ENCODE assay signal across 13 cellular contexts in the genomic region with DNA sequence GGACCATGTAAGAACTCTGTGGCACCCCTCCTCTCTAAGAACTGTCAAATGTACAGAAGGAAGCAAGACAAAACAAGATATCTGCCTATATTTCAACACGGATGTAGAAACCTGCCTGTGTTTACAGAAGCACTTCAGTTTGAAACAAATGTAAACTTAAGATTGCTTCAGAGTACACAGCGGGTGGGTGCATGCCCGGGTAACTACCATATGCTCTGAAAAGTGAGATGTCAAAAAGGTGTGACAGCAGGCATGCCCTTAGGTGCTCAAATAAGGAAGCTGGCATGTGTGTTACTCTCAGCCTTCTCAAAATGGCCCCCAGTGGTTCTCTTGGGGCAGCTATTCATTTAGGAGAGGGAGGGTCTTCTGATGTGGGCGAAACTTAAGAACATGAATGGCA. TPM values are rescaled to one million over a fixed set of nuclear protein-coding genes. Genes with fewer than 3 reads are reported as not detected.
DNase-seq lines count a peak whose midpoint lies in the region; ATAC-seq and TF ChIP-seq lines count a peak whose summit lies in the region.
"Had no signal": no experiment of that assay in that cellular context is flagged by ENCODE, and none has a peak within 500 bp of the region (broad histone marks: within the 10 kb centered on the region; RNA-seq: fewer than 3 reads in every experiment).

No MANE protein-coding gene starts in this region.

- no peak for TF ChIP-seq CTCF in RWPE1 (conservative IDR thresholded peaks at IDR 0.05; ENCODE audit: low read depth)
- TF ChIP-seq CTCF in right lobe of liver (IDR thresholded peaks at IDR 0.05), result no peak
- TF ChIP-seq CTCF in adrenal gland (IDR thresholded peaks at IDR 0.05), result no peak

- H3K9me3 ChIP-seq in right lobe of liver (no peaks in the 10 kb centered on the region), adrenal gland (replicated peaks in 1 of 3) (no peaks in the 10 kb centered on the region)

- DNase-seq in DMS53 (lab: John Stamatoyannopoulos, UW) (peak; percentile 68), RWPE1 (ENCODE audit: low spot score) (no peak), right lobe of liver (peak in 2 of 3 donors; percentile 59 to 73), adrenal gland (no peak)
- DNase-seq: activated effector memory CD4-positive, alpha-beta T cell treated with Interleukin-2 at 50 U/mL for 16 hours; effector CD4-positive, alpha-beta T cell; GDM1; Kasumi-1; naive thymus-derived CD8-positive, alpha-beta T cell; NCI-H1694 treated with DMSO at 0.1 percent for 48 hours had no signal

- H3K27ac ChIP-seq in RWPE1 (peak overlapping the region; percentile 61), right lobe of liver (peak overlapping the region; percentile 36 to 96 (median 64)), adrenal gland (no peak overlapping the region)

- ATAC-seq in right lobe of liver (peak; percentile 53 to 69 (median 62)), HG03442 (IDR thresholded peaks at IDR 0.05; ENCODE audit: unreplicated experiment) (no peak)
- ATAC-seq: activated CD4-positive, CD25-positive, alpha-beta regulatory T cell treated with anti-CD3 and anti-CD28 coated beads, Interleukin-2, amount 50 U/mL, for 24 hours; naive thymus-derived CD8-positive, alpha-beta T cell had no signal

- POLR2A ChIA-PET in RWPE1 (lab: Yijun Ruan, JAX; ENCODE audit: low non-redundant PET), result no interaction called here

- intact Hi-C loops in right lobe of liver (cut with DNase I), result no loop called here
- intact Hi-C loops in adrenal gland (cut with DNase I), result no loop called here

- TF ChIP-seq POLR2A in right lobe of liver (IDR thresholded peaks at IDR 0.05), result no peak
- no peak for TF ChIP-seq POLR2A in adrenal gland (IDR thresholded peaks at IDR 0.05)

- CTCF ChIA-PET in RWPE1 (lab: Yijun Ruan, JAX), result interaction anchor here (1.1 kb wide), 1 partner anchor 66 kb away, joined by 3 read pairs; no protein-coding TSS in a partner anchor

- WGBS in right lobe of liver (ENCODE audit: insufficient coverage, low coverage, low lambda C conversion rate, missing lambda C conversion rate), result 47% methylated on average over 4 of the region's 4 CpGs
- 83 to 90% (median 88%) methylated on average over 4 of the region's 4 CpGs for WGBS in adrenal gland, 4 donors

- H3K27me3 ChIP-seq in right lobe of liver (no peaks in the 10 kb centered on the region), adrenal gland (no peaks in the 10 kb centered on the region)

- peaks cover 2 to 56% (median 32%) of the 10 kb centered on the region in 4 donors for H3K4me1 ChIP-seq in right lobe of liver
- peaks cover 13 to 21% of the 10 kb centered on the region in 2 donors for H3K4me1 ChIP-seq in adrenal gland (replicated peaks in 1 of 2)

- H3K4me3 ChIP-seq in right lobe of liver (peak overlapping the region in 1 of 3 donors; percentile 4), adrenal gland (no peak overlapping the region)

- H3K36me3 ChIP-seq in right lobe of liver (peaks cover 4 to 53% (median 26%) of the 10 kb centered on the region in 4 donors), adrenal gland (replicated peaks in 1 of 2) (peaks cover 0 to 83% of the 10 kb centered on the region in 2 donors)

RNA-seq across cellular contexts. Expression of a gene that starts 5.2 kb away (rescaled TPM):
- 100 to 1,000 TPM in 2 of 6 experiments, 10 to 100 TPM in 4; 53.3 to 173 (median 64.1) TPM for total RNA-seq in right lobe of liver
- 100 to 1,000 TPM in 4 of 8 donors, 10 to 100 TPM in 4; 64.6 to 127 (median 92.4) TPM for total RNA-seq in adrenal gland
- polyA plus RNA-seq in adrenal gland, result 10 to 100 TPM; 39.8 to 59.7 (median 58.2) TPM

RNA-seq across cellular contexts. Expression of a gene that starts 14.3 kb away (rescaled TPM):
- total RNA-seq in right lobe of liver (10 to 100 TPM; 61.5 to 82.9 (median 67.3) TPM), adrenal gland (10 to 100 TPM; 23.7 to 76.3 (median 47.2) TPM)
- 100 to 1,000 TPM in 1 of 3 donors, 10 to 100 TPM in 2; 15.4 to 246 (median 75.8) TPM for polyA plus RNA-seq in adrenal gland

RNA-seq across cellular contexts. Expression of a gene that starts 26.5 kb away (rescaled TPM):
- total RNA-seq in right lobe of liver, result 10 to 100 TPM; 15.2 to 21.3 (median 16.8) TPM
- total RNA-seq in adrenal gland, result 10 to 100 TPM; 38.8 to 83.0 (median 55.5) TPM
- 10 to 100 TPM; 33.4 to 48.9 (median 45.9) TPM for polyA plus RNA-seq in adrenal gland

RNA-seq across cellular contexts. Expression of a gene that starts 28.7 kb away (rescaled TPM):
- total RNA-seq in right lobe of liver, result 10 to 100 TPM; 13.1 to 24.2 (median 13.8) TPM
- 100 to 1,000 TPM in 1 of 8 donors, 10 to 100 TPM in 7; 35.8 to 121 (median 58.5) TPM for total RNA-seq in adrenal gland
- 100 to 1,000 TPM in 1 of 3 donors, 10 to 100 TPM in 2; 48.3 to 128 (median 54.9) TPM for polyA plus RNA-seq in adrenal gland

RNA-seq across cellular contexts. Expression of a gene that starts 57.2 kb away (rescaled TPM):
- total RNA-seq in right lobe of liver, result 10 to 100 TPM in 5 of 6 experiments, 1 to 10 TPM in 1; 9.6 to 31.1 (median 25.0) TPM
- total RNA-seq in adrenal gland, result 100 to 1,000 TPM in 6 of 8 donors, 10 to 100 TPM in 2; 96.3 to 211 (median 110) TPM
- polyA plus RNA-seq in adrenal gland, result 10 to 100 TPM; 49.4 to 78.9 (median 73.7) TPM
- polyA plus RNA-seq: CD14-positive monocyte had no signal

Comparison
In these comparisons a context has a peak if more than half of its experiments do, and no peak if none do; other contexts are left out.
1. DNase-seq: peak in DMS53 (single experiment) and right lobe of liver (2 of 3); none in RWPE1 (single experiment) and adrenal gland (0 of 7).
2. H3K27ac ChIP-seq: peak in RWPE1 (single experiment) and right lobe of liver (3 of 3); none in adrenal gland (0 of 5).